Comparison of ENCODE assay signal across 1 cellular context in the genomic region with DNA sequence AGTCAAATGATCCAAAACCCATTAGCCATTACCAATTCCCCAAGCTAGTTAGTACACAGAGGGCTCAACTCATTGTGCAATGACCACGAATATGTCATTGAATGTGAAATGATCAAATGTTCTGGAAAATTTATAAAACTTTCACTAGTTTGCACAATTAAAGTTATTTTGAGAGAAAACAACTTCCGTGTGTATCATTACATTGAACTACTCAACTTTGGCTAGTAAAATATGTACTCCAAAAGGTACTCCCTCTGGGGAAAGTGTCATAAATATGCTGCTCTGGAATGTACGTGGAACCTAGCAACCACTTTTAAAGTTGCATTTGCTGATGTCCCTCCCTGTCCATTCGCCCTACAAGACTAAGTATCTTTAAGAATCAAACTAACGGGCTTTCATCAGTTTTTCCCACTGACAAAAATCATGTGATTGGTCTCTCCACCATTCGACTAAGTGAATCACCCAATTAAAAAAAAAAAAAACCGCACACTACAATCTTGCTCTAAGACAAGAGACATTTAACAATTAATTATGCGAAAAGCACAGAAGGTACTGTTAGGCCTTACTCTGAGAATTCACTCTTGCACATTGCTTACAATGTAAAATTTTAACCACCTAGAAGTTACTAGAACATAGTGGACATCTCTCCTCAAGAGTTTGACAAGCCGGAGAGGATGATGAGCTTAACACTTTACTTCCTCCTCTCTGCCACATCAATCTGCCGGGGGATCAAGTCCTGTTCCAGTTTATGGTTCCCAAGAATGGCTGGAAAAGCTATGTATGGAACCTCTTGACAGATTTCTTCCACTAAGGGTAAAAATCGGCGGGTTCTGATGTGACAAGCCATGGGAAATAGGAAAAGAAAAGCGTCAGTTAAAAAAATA.
TF ChIP-seq lines count a peak whose summit lies in the region.

No MANE protein-coding gene starts in this region.

TF ChIP-seq in liver, 16 proteins besides CTCF, POLR2A, EP300 and RAD21 (continued from another document):
- no peak for TF ChIP-seq ATF3 (IDR thresholded peaks at IDR 0.05)
- no peak for TF ChIP-seq RXRA (IDR thresholded peaks at IDR 0.05)
- TF ChIP-seq TAF1 (conservative IDR thresholded peaks at IDR 0.05): no peak
- no peak for TF ChIP-seq YY1 (IDR thresholded peaks at IDR 0.05)
- no peak for TF ChIP-seq SP1 (IDR thresholded peaks at IDR 0.05)
- no peak for TF ChIP-seq NR2F2 (IDR thresholded peaks at IDR 0.05)
- TF ChIP-seq GABPA (IDR thresholded peaks at IDR 0.05 in 1 of 2, conservative IDR thresholded peaks at IDR 0.05 in 1 of 2): no peak
- no peak for TF ChIP-seq HNF4G (IDR thresholded peaks at IDR 0.05)
- TF ChIP-seq EGR1 (IDR thresholded peaks at IDR 0.05; ENCODE audit: low read depth in 2 of 2): no peak
- no peak for TF ChIP-seq JUND (IDR thresholded peaks at IDR 0.05)
TF ChIP-seq in liver: peak in this region for 0.
